ENCODE assay signal across 19 cellular contexts in genomic region chr13:24851546-24851945, GRCh38.
A peak's percentile ranks its signal among the peaks of the same experiment; 100 is the strongest.
DNase-seq lines count a peak whose midpoint lies in the region; ATAC-seq and TF ChIP-seq lines count a peak whose summit lies in the region.
"Had no signal": no experiment of that assay in that cellular context is flagged by ENCODE, and none has a peak within 500 bp of the region (broad histone marks: within the 10 kb centered on the region; RNA-seq: fewer than 3 reads in every experiment).

No MANE protein-coding gene starts in this region.

- no peaks in the 10 kb centered on the region for H4K20me1 ChIP-seq in GM23248 (ENCODE audit: insufficient read depth)
- no peaks in the 10 kb centered on the region for H4K20me1 ChIP-seq in fibroblast of lung (ENCODE audit: control insufficient read depth, extremely low read depth, insufficient read depth, low read length)

- in situ Hi-C loops in GM23248 (cut with MboI), result no loop called here

- no peak overlapping the region for H2AFZ ChIP-seq in GM23248
- H2AFZ ChIP-seq in fibroblast of lung (ENCODE audit: low read length), result no peak overlapping the region
- H2AFZ ChIP-seq: parathyroid adenoma had no signal

- H3K4me1 ChIP-seq in GM23248 (ENCODE audit: insufficient read depth), result peaks cover 6% of the 10 kb centered on the region; the same call in 1 of the 2 replicates
- H3K4me1 ChIP-seq in fibroblast of lung (ENCODE audit: control insufficient read depth, extremely low read depth, insufficient read depth, low read length), result peaks cover 2% of the 10 kb centered on the region
- H3K4me1 ChIP-seq: BE2C, parathyroid adenoma had no signal

- H3K4me3 ChIP-seq in GM23248, result no peak overlapping the region
- no peak overlapping the region for H3K4me3 ChIP-seq in fibroblast of lung (replicated peaks in 1 of 4; ENCODE audit: control extremely low read depth in 1 of 4, insufficient read depth in 1 of 4, low read depth in 3 of 4, low read length in 4 of 4)
- H3K4me3 ChIP-seq in skeletal muscle cell (ENCODE audit: low read depth, low read length), result no peak overlapping the region
- H3K4me3 ChIP-seq: lung, sigmoid colon had no signal

- H3K79me2 ChIP-seq in GM23248 (ENCODE audit: insufficient read depth) (no peaks in the 10 kb centered on the region), fibroblast of lung (ENCODE audit: control insufficient read depth, insufficient read depth, low read length) (no peaks in the 10 kb centered on the region)
- H3K79me2 ChIP-seq: parathyroid adenoma had no signal

- 82 to 84% methylated on average over 1 of the region's 1 CpG for WGBS in GM23248 (ENCODE audit: low coverage in 1 of 2, low lambda C conversion rate in 2 of 2, missing lambda C conversion rate in 2 of 2), 2 experiments

- H3K9ac ChIP-seq in GM23248, result no peak overlapping the region
- H3K9ac ChIP-seq in fibroblast of lung (ENCODE audit: insufficient read depth, low read length), result no peak overlapping the region
- H3K9ac ChIP-seq: parathyroid adenoma had no signal

- H3K27me3 ChIP-seq in GM23248 (replicated peaks; ENCODE audit: insufficient read depth), result peaks cover 1% of the 10 kb centered on the region; the same call in 1 of the 2 replicates
- H3K27me3 ChIP-seq in fibroblast of lung (ENCODE audit: control insufficient read depth, insufficient read depth, low read length), result no peaks in the 10 kb centered on the region
- H3K27me3 ChIP-seq: sigmoid colon had no signal

- no peak overlapping the region for H3K27ac ChIP-seq in GM23248
- H3K27ac ChIP-seq in RWPE1, result peak overlapping the region; percentile 85
- H3K27ac ChIP-seq in fibroblast of lung (ENCODE audit: insufficient read depth, low read length), result no peak overlapping the region
- H3K27ac ChIP-seq: parathyroid adenoma, sigmoid colon had no signal

- TF ChIP-seq CTCF in RWPE1 (conservative IDR thresholded peaks at IDR 0.05; ENCODE audit: low read depth) (no peak), fibroblast of lung (conservative IDR thresholded peaks at IDR 0.05 in 1 of 2, IDR thresholded peaks at IDR 0.05 in 1 of 2; ENCODE audit: low read depth in 1 of 2, low read length in 2 of 2) (no peak)

- no peak for ATAC-seq in HG03439 (IDR thresholded peaks at IDR 0.05; ENCODE audit: unreplicated experiment)

- no peaks in the 10 kb centered on the region for H3K9me2 ChIP-seq in GM23248 (ENCODE audit: insufficient read depth)

- CTCF ChIA-PET in RWPE1 (lab: Yijun Ruan, JAX), result interaction anchor here (0.6 kb wide), 1 partner anchor 624 kb away, joined by 3 read pairs; no protein-coding TSS in a partner anchor

- DNase-seq in GM23248 (peak; percentile 15), RWPE1 (ENCODE audit: low spot score) (peak; percentile 76), fibroblast of lung (ENCODE audit: low read depth in 2 of 2) (peak; percentile 3 to 82), skeletal muscle cell (ENCODE audit: low read depth) (peak; percentile 35), DMS79 (lab: John Stamatoyannopoulos, UW) (no peak), SHP77 treated with DMSO at 0.1 percent for 48 hours (lab: John Stamatoyannopoulos, UW) (no peak)
- DNase-seq: activated CD4-positive, alpha-beta T cell treated with anti-CD3 and anti-CD28 coated beads, Interleukin-2, amount 10 ng/mL, durations not matched to agents 24 days and 14 days; activated naive CD4-positive, alpha-beta T cell; BE2C; GDM1; naive B cell; NCI-H1694; NCI-H345; NK-92 treated with Interleukin-12 subunit alpha and Interleukin-12 subunit beta, amount 100 ng/mL, for 24 hours; sigmoid colon; stimulated activated CD4-positive, alpha-beta T cell treated with anti-CD3 and anti-CD28 coated beads, Interleukin-4, amount 100 ng/mL, for 1 hour had no signal

- H3K4me2 ChIP-seq in GM23248 (ENCODE audit: unreplicated experiment) (no peak overlapping the region), fibroblast of lung (ENCODE audit: extremely low read depth, insufficient read depth, low read length) (peak overlapping the region; percentile 32)

- POLR2A ChIA-PET in RWPE1 (lab: Yijun Ruan, JAX; ENCODE audit: low non-redundant PET), result no interaction called here

- no peaks in the 10 kb centered on the region for H3F3A ChIP-seq in GM23248 (ENCODE audit: insufficient read depth)

- H3K9me3 ChIP-seq in GM23248 (ENCODE audit: low read depth), result no peaks in the 10 kb centered on the region
- no peaks in the 10 kb centered on the region for H3K9me3 ChIP-seq in fibroblast of lung (ENCODE audit: control insufficient read depth, insufficient read depth, low read depth, low read length)
- H3K9me3 ChIP-seq: BE2C, sigmoid colon had no signal

- H3K36me3 ChIP-seq in GM23248 (ENCODE audit: low read depth) (no peaks in the 10 kb centered on the region), fibroblast of lung (ENCODE audit: control insufficient read depth, insufficient read depth, low read length) (no peaks in the 10 kb centered on the region)
- H3K36me3 ChIP-seq: BE2C, sigmoid colon had no signal

Comparison
In these comparisons a context has a peak if more than half of its experiments do, and no peak if none do; other contexts are left out.
1. DNase-seq: peak in GM23248 (single experiment), RWPE1 (single experiment), fibroblast of lung (2 of 2) and skeletal muscle cell (single experiment); none in DMS79 (single experiment) and SHP77 treated with DMSO at 0.1 percent for 48 hours (single experiment).